Comparison of ENCODE assay signal across 8 cellular contexts in genomic region chr2:84314901-84315330, GRCh38.
A peak's percentile ranks its signal among the peaks of the same experiment; 100 is the strongest.
DNase-seq lines count a peak whose midpoint lies in the region; ATAC-seq and TF ChIP-seq lines count a peak whose summit lies in the region.

No MANE protein-coding gene starts in this region.

- no peak overlapping the region for H3K27ac ChIP-seq in C4-2B

- peak; percentile 91 for TF ChIP-seq CTCF in C4-2B (conservative IDR thresholded peaks at IDR 0.05)

- peak; percentile 96 for ATAC-seq in GM19025 (IDR thresholded peaks at IDR 0.05; ENCODE audit: low read depth, unreplicated experiment)
- ATAC-seq in HG03139 (IDR thresholded peaks at IDR 0.05; ENCODE audit: unreplicated experiment): peak; percentile 95

- DNase-seq in NCI-H446 treated with DMSO at 0.1 percent for 48 hours (lab: John Stamatoyannopoulos, UW) (peak; percentile 42), dedifferentiated amniotic fluid mesenchymal stem cell (ENCODE audit: extremely low spot score) (peak; percentile 60), lung microvascular endothelial cell (ENCODE audit: low read depth in 2 of 2) (peak; percentile 79 to 84)
- peak; percentile 89 for DNase-seq in activated CD4-positive, alpha-beta T cell treated with anti-CD3 and anti-CD28 coated beads for 48 hours
- DNase-seq in stimulated activated CD8-positive, alpha-beta memory T cell treated with anti-CD3 and anti-CD28 coated beads, Interleukin-15, amount 100 ng/mL, for 4 hours (ENCODE audit: low read depth in 2 of 2): peak; percentile 14 to 43

Comparison
In these comparisons a context has a peak if more than half of its experiments do, and no peak if none do; other contexts are left out.
1. DNase-seq: peak in every context shown above with its lines; median percentile 89 in activated CD4-positive, alpha-beta T cell treated with anti-CD3 and anti-CD28 coated beads for 48 hours; 82 in lung microvascular endothelial cell; 60 in dedifferentiated amniotic fluid mesenchymal stem cell; 42 in NCI-H446 treated with DMSO at 0.1 percent for 48 hours; 28 in stimulated activated CD8-positive, alpha-beta memory T cell treated with anti-CD3 and anti-CD28 coated beads, Interleukin-15, amount 100 ng/mL, for 4 hours.